Comparison of ENCODE assay signal across 20 cellular contexts in the genomic region with DNA sequence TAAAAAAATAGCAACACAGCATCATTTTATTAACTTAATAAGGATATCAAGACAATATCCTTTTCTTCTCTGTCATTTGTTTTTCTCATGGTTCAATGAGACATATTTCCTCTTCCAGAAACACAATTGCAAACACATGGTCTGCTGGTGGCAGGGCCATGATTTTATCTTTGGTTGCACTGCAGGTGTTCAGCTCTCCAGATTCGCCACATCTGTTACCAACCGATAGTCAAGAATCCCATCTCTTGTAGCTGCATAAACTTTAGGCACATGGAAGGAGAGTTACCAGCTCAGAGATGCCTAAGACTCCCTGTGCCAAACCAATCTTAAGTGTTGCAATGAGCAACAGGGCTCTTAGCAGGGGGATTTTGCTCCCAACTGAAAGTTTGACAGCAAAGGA.
"Had no signal": no experiment of that assay in that cellular context is flagged by ENCODE, and none has a peak within 500 bp of the region (broad histone marks: within the 10 kb centered on the region; RNA-seq: fewer than 3 reads in every experiment).

No MANE protein-coding gene starts in this region.

- H3K27ac ChIP-seq: dorsolateral prefrontal cortex, parathyroid adenoma, right lobe of liver, thoracic aorta, tibial nerve, upper lobe of left lung had no signal

- H3K27me3 ChIP-seq: dorsolateral prefrontal cortex, right lobe of liver, tibial nerve, upper lobe of left lung had no signal

- H3K27me3 Mint-ChIP-seq: memory B cell; naive B cell; natural killer cell treated with Interleukin-12 subunit alpha and Interleukin-12 subunit beta and Interleukin-15 and Interleukin-18, amount 100 ng/mL, for 72 hours; progenitor cell of endocrine pancreas; stimulated activated naive B cell treated with anti-CD40 and anti-IgM and Interleukin-4, amounts not matched to agents 10 μg/mL and 1 μg/mL and 100 μg/mL, for 72 hours; stimulated activated naive CD8-positive, alpha-beta T cell treated with anti-CD3 and anti-CD28 coated beads, Interleukin-15, Interleukin-2, amounts not matched to agents 100 ng/mL and 50 ng/mL, for 24 hours had no signal

- H3K9ac ChIP-seq: parathyroid adenoma had no signal

- ATAC-seq: mucosa of descending colon; natural killer cell treated with Interleukin-12 subunit alpha and Interleukin-12 subunit beta and Interleukin-15 and Interleukin-18, amount 100 ng/mL, for 72 hours; right lobe of liver; stimulated activated naive B cell treated with anti-CD40 and anti-IgM and Interleukin-4, amounts not matched to agents 10 μg/mL and 1 μg/mL and 100 μg/mL, for 72 hours had no signal

- H3K36me3 Mint-ChIP-seq: memory B cell; mesothelial cell of epicardium; naive B cell; natural killer cell treated with Interleukin-12 subunit alpha and Interleukin-12 subunit beta and Interleukin-15 and Interleukin-18, amount 100 ng/mL, for 72 hours; stimulated activated naive B cell treated with anti-CD40 and anti-IgM and Interleukin-4, amounts not matched to agents 10 μg/mL and 1 μg/mL and 100 μg/mL, for 72 hours had no signal

- H3K4me1 ChIP-seq: parathyroid adenoma, right lobe of liver, tibial nerve, upper lobe of left lung had no signal

- H3K9me3 ChIP-seq: right lobe of liver, thoracic aorta, tibial nerve, upper lobe of left lung had no signal

- H3K9me3 Mint-ChIP-seq: memory B cell; mesothelial cell of epicardium; neural crest cell; stimulated activated naive B cell treated with anti-CD40 and anti-IgM and Interleukin-4, amounts not matched to agents 10 μg/mL and 1 μg/mL and 100 μg/mL, for 72 hours had no signal

- DNase-seq: dorsolateral prefrontal cortex; effector CD4-positive, alpha-beta T cell; mucosa of descending colon; naive B cell; right lobe of liver; small intestine; stimulated activated CD4-positive, alpha-beta T cell treated with anti-CD3 and anti-CD28 coated beads, Interleukin-15, amount 100 ng/mL, for 24 hours; stimulated activated CD4-positive, alpha-beta T cell treated with anti-CD3 and anti-CD28 coated beads, Interleukin-2, amount 100 ng/mL, for 48 hours; stimulated activated naive B cell treated with anti-CD40 and anti-IgM and Interleukin-4, amounts not matched to agents 10 μg/mL and 1 μg/mL and 100 μg/mL, for 72 hours; upper lobe of left lung had no signal

- H3K4me3 ChIP-seq: dorsolateral prefrontal cortex, lung, mucosa of descending colon, right lobe of liver, thoracic aorta, tibial nerve, upper lobe of left lung had no signal

- H2AFZ ChIP-seq: parathyroid adenoma had no signal

- H3K27ac Mint-ChIP-seq: memory B cell; mesothelial cell of epicardium; naive B cell; natural killer cell treated with Interleukin-12 subunit alpha and Interleukin-12 subunit beta and Interleukin-15 and Interleukin-18, amount 100 ng/mL, for 72 hours; progenitor cell of endocrine pancreas; stimulated activated naive B cell treated with anti-CD40 and anti-IgM and Interleukin-4, amounts not matched to agents 10 μg/mL and 1 μg/mL and 100 μg/mL, for 72 hours; stimulated activated naive CD8-positive, alpha-beta T cell treated with anti-CD3 and anti-CD28 coated beads, Interleukin-15, Interleukin-2, amounts not matched to agents 100 ng/mL and 50 ng/mL, for 24 hours had no signal

- H3K79me2 ChIP-seq: parathyroid adenoma had no signal

- H3K4me1 Mint-ChIP-seq: memory B cell; mesothelial cell of epicardium; naive B cell; neural crest cell; stimulated activated naive B cell treated with anti-CD40 and anti-IgM and Interleukin-4, amounts not matched to agents 10 μg/mL and 1 μg/mL and 100 μg/mL, for 72 hours had no signal

- H3K36me3 ChIP-seq: right lobe of liver, thoracic aorta, tibial nerve, upper lobe of left lung had no signal

- H3K4me3 Mint-ChIP-seq: memory B cell; mesothelial cell of epicardium; naive B cell; natural killer cell treated with Interleukin-12 subunit alpha and Interleukin-12 subunit beta and Interleukin-15 and Interleukin-18, amount 100 ng/mL, for 72 hours; neural crest cell; stimulated activated naive B cell treated with anti-CD40 and anti-IgM and Interleukin-4, amounts not matched to agents 10 μg/mL and 1 μg/mL and 100 μg/mL, for 72 hours; stimulated activated naive CD8-positive, alpha-beta T cell treated with anti-CD3 and anti-CD28 coated beads, Interleukin-15, Interleukin-2, amounts not matched to agents 100 ng/mL and 50 ng/mL, for 24 hours had no signal
